Comparison of ENCODE assay signal across 9 cellular contexts in the genomic region with DNA sequence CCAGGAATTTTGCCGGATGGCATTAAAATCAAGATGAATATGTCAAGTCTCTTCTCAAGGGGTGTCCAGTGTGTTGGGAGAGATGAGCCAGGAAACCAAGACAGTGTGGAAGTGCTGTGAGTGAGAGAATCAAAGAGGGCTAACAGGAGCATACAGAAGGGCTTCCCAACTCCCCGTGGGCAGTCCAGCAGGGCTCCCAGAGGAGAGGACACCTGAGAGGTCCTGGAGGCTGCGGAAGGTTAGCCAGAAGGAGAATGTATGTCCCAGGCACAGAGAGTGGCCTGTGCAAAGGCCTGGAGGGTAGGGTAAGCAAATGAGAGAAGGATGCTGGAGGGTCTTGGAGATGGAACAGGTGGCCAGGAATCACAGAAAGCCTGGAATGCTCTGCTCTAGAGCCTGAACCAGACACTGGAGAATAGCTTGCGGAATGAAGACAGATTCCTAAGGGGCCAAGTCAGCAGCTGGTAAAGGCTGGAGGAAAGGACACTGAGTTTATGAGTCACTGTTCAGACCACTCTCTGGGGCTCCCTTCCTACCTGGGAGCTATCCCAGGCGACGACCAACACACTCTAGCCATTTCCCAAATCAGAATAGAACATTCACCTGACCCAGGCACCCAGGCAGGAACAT. TPM values are rescaled to one million over a fixed set of nuclear protein-coding genes. Genes with fewer than 3 reads are reported as not detected.
DNase-seq lines count a peak whose midpoint lies in the region; ATAC-seq and TF ChIP-seq lines count a peak whose summit lies in the region.
"Had no signal": no experiment of that assay in that cellular context is flagged by ENCODE, and none has a peak within 500 bp of the region (broad histone marks: within the 10 kb centered on the region; RNA-seq: fewer than 3 reads in every experiment).

No MANE protein-coding gene starts in this region.

- H3K4me3 ChIP-seq in colonic mucosa = no peak overlapping the region

- H3K27me3 Mint-ChIP-seq in CD14-positive monocyte (ENCODE audit: low read depth in 3 of 3) = peaks cover 0 to 2% (median 0%) of the 10 kb centered on the region in 3 donors
- H3K27me3 Mint-ChIP-seq in nephron progenitor cell (ENCODE audit: low read depth, poor library complexity) = peaks cover 9% of the 10 kb centered on the region

- peak overlapping the region; percentile 95 to 98 (median 98) for H3K27ac Mint-ChIP-seq in CD14-positive monocyte
- no peak overlapping the region for H3K27ac Mint-ChIP-seq in nephron progenitor cell

- intact Hi-C loops in CD14-positive monocyte (cut with micrococcal nuclease) (loop anchor here (5.0 kb wide), 2 partner anchors 33 to 63 kb away; a partner anchor contains a TSS), colonic mucosa (cut with DNase I) (no loop called here), left colon (cut with DNase I, micrococcal nuclease) (no loop called here)

- H3K9me3 Mint-ChIP-seq in CD14-positive monocyte (no peaks in the 10 kb centered on the region), nephron progenitor cell (no peaks in the 10 kb centered on the region)

- H3K36me3 ChIP-seq in colonic mucosa = no peaks in the 10 kb centered on the region

- H3K4me1 Mint-ChIP-seq in CD14-positive monocyte (peaks cover 94% of the 10 kb centered on the region), nephron progenitor cell (peaks cover 22% of the 10 kb centered on the region)

- H3K27me3 ChIP-seq in colonic mucosa = no peaks in the 10 kb centered on the region

- ATAC-seq in omental fat pad (ENCODE audit: low FRiP score) (peak; percentile 56), left colon (no peak)

- TF ChIP-seq CTCF in CD14-positive monocyte (IDR thresholded peaks at IDR 0.05) = no peak
- TF ChIP-seq CTCF in colonic mucosa (IDR thresholded peaks at IDR 0.05) = no peak
- TF ChIP-seq CTCF in omental fat pad (IDR thresholded peaks at IDR 0.05) = no peak
- TF ChIP-seq CTCF in nephron progenitor cell (IDR thresholded peaks at IDR 0.05) = no peak

- H3K4me3 Mint-ChIP-seq in CD14-positive monocyte = no peak overlapping the region
- H3K4me3 Mint-ChIP-seq in nephron progenitor cell = no peak overlapping the region

- peak overlapping the region; percentile 94 for H3K27ac ChIP-seq in colonic mucosa

- peak overlapping the region; percentile 53 to 91 for H3K9ac ChIP-seq in colonic mucosa (ENCODE audit: low read depth in 2 of 2, low read length in 2 of 2)

- no peaks in the 10 kb centered on the region for H3K9me3 ChIP-seq in colonic mucosa

- H3K36me3 Mint-ChIP-seq in CD14-positive monocyte (peaks cover 35 to 39% of the 10 kb centered on the region in 2 donors), nephron progenitor cell (ENCODE audit: low read depth) (no peaks in the 10 kb centered on the region)

- peaks cover 62% of the 10 kb centered on the region for H3K4me1 ChIP-seq in colonic mucosa

- DNase-seq in CD14-positive monocyte (ENCODE audit: low spot score) = no peak
- peak; percentile 76 for DNase-seq in NCI-H226
- no peak for DNase-seq in colonic mucosa
- DNase-seq in omental fat pad (ENCODE audit: low spot score) = no peak
- no peak for DNase-seq in occipital lobe (lab: John Stamatoyannopoulos, UW)
- DNase-seq in NCI-H2196 (lab: John Stamatoyannopoulos, UW; ENCODE audit: unreplicated experiment) = no peak
- no peak for DNase-seq in nephron progenitor cell
- DNase-seq in left colon = no peak
- DNase-seq: kidney had no signal

RNA-seq across cellular contexts. Expression of a gene that starts 59.4 kb away (rescaled TPM):
- polyA plus RNA-seq in CD14-positive monocyte = 1 to 10 TPM; 2.4 to 3.5 TPM
- total RNA-seq in colonic mucosa = 10 to 100 TPM; 26.0 to 38.6 TPM
- 10 to 100 TPM in 3 of 4 donors, 1 to 10 TPM in 1; 7.6 to 38.7 (median 28.6) TPM for total RNA-seq in omental fat pad
- 10.5 TPM for total RNA-seq in occipital lobe
- total RNA-seq in left colon = 10 to 100 TPM; 35.2 to 59.3 TPM

Comparison
In these comparisons a context has a peak if more than half of its experiments do, and no peak if none do; other contexts are left out.
1. intact Hi-C loops: an anchor here in CD14-positive monocyte (5.0 kb wide); none called in colonic mucosa and left colon.